8 cellular contexts compared by ENCODE assay signal in the genomic region with DNA sequence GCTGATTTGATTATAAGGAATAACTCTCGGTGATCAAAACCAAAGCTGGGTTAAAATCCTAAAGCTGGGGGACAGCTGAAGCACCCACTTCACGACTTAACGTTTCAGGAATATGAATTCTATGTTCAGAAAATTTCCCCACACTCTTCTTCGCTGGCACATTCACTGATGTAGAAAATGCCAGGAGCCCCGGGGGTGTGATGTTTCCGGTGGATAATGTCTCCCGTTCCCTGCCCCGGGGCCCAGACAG.
A peak's percentile ranks its signal among the peaks of the same experiment; 100 is the strongest.
DNase-seq lines count a peak whose midpoint lies in the region; ATAC-seq and TF ChIP-seq lines count a peak whose summit lies in the region.

No MANE protein-coding gene starts in this region.

- H3K4me2 ChIP-seq in mesenchymal stem cell (ENCODE audit: low read length, poor library complexity, severe bottlenecking), result peak overlapping the region; percentile 99

- peaks cover 0 to 3% of the 10 kb centered on the region in 2 donors for H3K9me3 Mint-ChIP-seq in activated T-cell treated with anti-CD3 and anti-CD28 coated beads, Interleukin-2, amount 50 U/mL, for 72 hours

- no peak overlapping the region for H2BK15ac ChIP-seq in mesenchymal stem cell (ENCODE audit: low read depth, poor library complexity, severe bottlenecking)

- H2BK12ac ChIP-seq in mesenchymal stem cell (ENCODE audit: low read length in 2 of 2), result no peak overlapping the region

- H4K91ac ChIP-seq in mesenchymal stem cell (ENCODE audit: low read length), result no peak overlapping the region

- H4K8ac ChIP-seq in mesenchymal stem cell (ENCODE audit: low read length), result no peak overlapping the region

- no peak for ATAC-seq in activated T-cell treated with anti-CD3 and anti-CD28 coated beads, Interleukin-2, amount 50 U/mL, for 72 hours (replicated peaks in 1 of 2)
- no peak for ATAC-seq in mucosa of descending colon

- peaks cover 57% of the 10 kb centered on the region for H3K27me3 Mint-ChIP-seq in activated T-cell treated with anti-CD3 and anti-CD28 coated beads, Interleukin-2, amount 50 U/mL, for 72 hours (ENCODE audit: low read depth)

- H3K4me1 Mint-ChIP-seq in activated T-cell treated with anti-CD3 and anti-CD28 coated beads, Interleukin-2, amount 50 U/mL, for 72 hours (ENCODE audit: low read depth), result peaks cover 14% of the 10 kb centered on the region

- intact Hi-C loops in mucosa of descending colon (cut with DNase I, micrococcal nuclease), result loop anchor here in 1 of 2 donors (10.0 kb wide), 1 partner anchor 365 kb away; no protein-coding TSS in a partner anchor

- H3K36me3 ChIP-seq in mesenchymal stem cell (ENCODE audit: control insufficient read depth in 1 of 2, insufficient read depth in 2 of 2, low read depth in 1 of 2, low read length in 2 of 2), result peaks cover 0 to 4% of the 10 kb centered on the region in 2 experiments
- H3K36me3 ChIP-seq in urinary bladder (ENCODE audit: insufficient read depth), result no peaks in the 10 kb centered on the region
- no peaks in the 10 kb centered on the region for H3K36me3 ChIP-seq in mucosa of descending colon (ENCODE audit: low read depth)

- H3K4me1 ChIP-seq in mesenchymal stem cell (ENCODE audit: control insufficient read depth, insufficient read depth, low read depth, low read length) (peaks cover 9% of the 10 kb centered on the region), urinary bladder (ENCODE audit: insufficient read depth) (no peaks in the 10 kb centered on the region), mucosa of descending colon (ENCODE audit: low read depth) (no peaks in the 10 kb centered on the region)

- no peak overlapping the region for H3K23ac ChIP-seq in mesenchymal stem cell (ENCODE audit: low read length in 2 of 2)

- TF ChIP-seq CTCF in mucosa of descending colon (IDR thresholded peaks at IDR 0.05), result no peak

- H3K27ac ChIP-seq in caudate nucleus (ENCODE audit: low read depth, low read length) (peak overlapping the region; percentile 58), mesenchymal stem cell (ENCODE audit: low read length, poor library complexity, severe bottlenecking) (no peak overlapping the region), urinary bladder (ENCODE audit: low read depth) (no peak overlapping the region)

- peak overlapping the region; percentile 73 for H2BK120ac ChIP-seq in mesenchymal stem cell (ENCODE audit: low read depth, low read length)

- no peaks in the 10 kb centered on the region for H3K27me3 ChIP-seq in mesenchymal stem cell (ENCODE audit: control insufficient read depth in 1 of 2, insufficient read depth in 1 of 2, low read length in 2 of 2)

- H3K79me1 ChIP-seq in mesenchymal stem cell (replicated peaks; ENCODE audit: low read length, poor library complexity, severe bottlenecking), result no peaks in the 10 kb centered on the region

- no peak overlapping the region for H3K4ac ChIP-seq in mesenchymal stem cell (ENCODE audit: low read depth in 1 of 2, low read length in 2 of 2)

- H3K36me3 Mint-ChIP-seq in activated T-cell treated with anti-CD3 and anti-CD28 coated beads, Interleukin-2, amount 50 U/mL, for 72 hours (ENCODE audit: insufficient read depth in 2 of 2), result peaks cover 0 to 2% of the 10 kb centered on the region in 2 donors

- H3K18ac ChIP-seq in mesenchymal stem cell (ENCODE audit: low read depth in 1 of 2, low read length in 2 of 2), result no peak overlapping the region

- H2AFZ ChIP-seq in mesenchymal stem cell (ENCODE audit: low read depth, low read length), result no peak overlapping the region

- no peak overlapping the region for H3K14ac ChIP-seq in mesenchymal stem cell (ENCODE audit: low read length in 2 of 2)

- peak overlapping the region in 1 of 2 experiments; percentile 82 for H3K4me3 ChIP-seq in mesenchymal stem cell (ENCODE audit: insufficient read depth in 1 of 2, low read depth in 1 of 2, low read length in 2 of 2)
- peak overlapping the region; percentile 67 for H3K4me3 ChIP-seq in urinary bladder (ENCODE audit: low read depth, low read length)
- H3K4me3 ChIP-seq in mucosa of descending colon, result no peak overlapping the region

- peak overlapping the region; percentile 86 for H3K9ac ChIP-seq in mesenchymal stem cell (ENCODE audit: low read length)

- H2BK5ac ChIP-seq in mesenchymal stem cell (ENCODE audit: low read depth, low read length, poor library complexity, severe bottlenecking), result no peak overlapping the region

- H3K9me3 ChIP-seq in mesenchymal stem cell (ENCODE audit: control insufficient read depth, low read length) (no peaks in the 10 kb centered on the region), mucosa of descending colon (no peaks in the 10 kb centered on the region)

- WGBS in mesenchymal stem cell, result 4% methylated on average over 6 of the region's 8 CpGs
- 35% methylated on average over 8 of the region's 8 CpGs for WGBS in urinary bladder

- H3K4me3 Mint-ChIP-seq in activated T-cell treated with anti-CD3 and anti-CD28 coated beads, Interleukin-2, amount 50 U/mL, for 72 hours, result peak overlapping the region; percentile 26 to 65

- H2AK5ac ChIP-seq in mesenchymal stem cell (ENCODE audit: low read length, severe bottlenecking), result no peak overlapping the region

- no peak for DNase-seq in activated T-cell treated with anti-CD3 and anti-CD28 coated beads, Interleukin-2, amount 50 U/mL, for 72 hours
- no peak for DNase-seq in activated T-cell treated with anti-CD3 and anti-CD28 coated beads, Interleukin-2, amount 50 U/mL, for 1 hour
- DNase-seq in caudate nucleus (lab: John Stamatoyannopoulos, UW), result peak in 8 of 61 donors; percentile 5 to 31 (median 10)
- no peak for DNase-seq in mesenchymal stem cell
- DNase-seq in NCI-H1436 (lab: John Stamatoyannopoulos, UW), result no peak
- no peak for DNase-seq in SK-N-DZ (ENCODE audit: low spot score)
- no peak for DNase-seq in mucosa of descending colon

- H3K27ac Mint-ChIP-seq in activated T-cell treated with anti-CD3 and anti-CD28 coated beads, Interleukin-2, amount 50 U/mL, for 72 hours, result no peak overlapping the region
